In genomic region chr10:67650558-67650957, GRCh38 we compare ENCODE assay signal across 34 cellular contexts.
"Had no signal": no experiment of that assay in that cellular context is flagged by ENCODE, and none has a peak within 500 bp of the region (broad histone marks: within the 10 kb centered on the region; RNA-seq: fewer than 3 reads in every experiment).

No MANE protein-coding gene starts in this region.

- DNase-seq: Karpas-422, Kasumi-1, MG63, MM.1S, MV-4-11, NCI-H1048, NCI-H1092, NCI-H1092 treated with DMSO at 0.1 percent for 48 hours, NCI-H1105, NCI-H1105 treated with DMSO at 0.1 percent for 48 hours, NCI-H1417, NCI-H1417 treated with DMSO at 0.1 percent for 48 hours, NCI-H1436, NCI-H1436 treated with DMSO at 0.1 percent for 48 hours, NCI-H146, NCI-H1694, NCI-H1694 treated with DMSO at 0.1 percent for 48 hours, NCI-H187, NCI-H187 treated with DMSO at 0.1 percent for 48 hours, NCI-H2029, NCI-H2029 treated with DMSO at 0.1 percent for 48 hours, NCI-H2081 treated with DMSO at 0.1 percent for 48 hours, NCI-H2107, NCI-H2171, NCI-H2171 treated with DMSO at 0.1 percent for 48 hours, NCI-H2227 treated with DMSO at 0.1 percent for 48 hours, NCI-H226, NCI-H345, NCI-H446, NCI-H446 treated with DMSO at 0.1 percent for 48 hours, NCI-H510A, NCI-H510A treated with DMSO at 0.1 percent for 48 hours, NCI-H524, NCI-H524 treated with DMSO at 0.1 percent for 48 hours had no signal

- H3K36me3 ChIP-seq: MG63 had no signal

- H3K4me3 ChIP-seq: MG63 had no signal

- H3K27me3 ChIP-seq: MG63 had no signal
